In the genomic region with DNA sequence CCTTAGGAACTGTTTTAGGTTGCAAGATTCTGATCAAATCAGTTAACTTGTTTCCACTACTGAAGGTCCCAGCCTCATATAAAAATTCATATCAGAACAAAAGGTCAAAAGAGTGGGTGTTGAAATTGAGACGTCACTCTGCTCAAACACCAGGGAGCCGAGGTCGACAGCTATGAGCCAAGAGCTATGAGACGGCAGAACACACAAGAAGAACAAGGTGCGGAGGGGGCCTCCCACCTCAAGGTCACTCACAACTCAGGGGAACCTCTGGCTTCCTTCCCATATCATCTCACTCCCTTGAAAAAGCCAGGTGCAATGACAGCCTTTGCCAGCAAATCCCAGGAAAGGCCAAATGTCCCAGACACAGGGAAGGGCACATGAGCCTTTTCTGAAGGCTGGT, we compare ENCODE assay signal across 17 cellular contexts. TPM values are rescaled to one million over a fixed set of nuclear protein-coding genes. Genes with fewer than 3 reads are reported as not detected.
A peak's percentile ranks its signal among the peaks of the same experiment; 100 is the strongest.
DNase-seq lines count a peak whose midpoint lies in the region; ATAC-seq and TF ChIP-seq lines count a peak whose summit lies in the region.
"Had no signal": no experiment of that assay in that cellular context is flagged by ENCODE, and none has a peak within 500 bp of the region (broad histone marks: within the 10 kb centered on the region; RNA-seq: fewer than 3 reads in every experiment).

No MANE protein-coding gene starts in this region.

- TF ChIP-seq EP300 in stomach (IDR thresholded peaks at IDR 0.05) (no peak), upper lobe of left lung (IDR thresholded peaks at IDR 0.05) (no peak)

- no peak for TF ChIP-seq POLR2A in stomach (IDR thresholded peaks at IDR 0.05)
- no peak for TF ChIP-seq POLR2A in upper lobe of left lung (IDR thresholded peaks at IDR 0.05)

- no peaks in the 10 kb centered on the region for H3K27me3 ChIP-seq in left ventricle myocardium inferior (ENCODE audit: low read depth)
- no peaks in the 10 kb centered on the region for H3K27me3 ChIP-seq in duodenal mucosa (ENCODE audit: control insufficient read depth in 1 of 2, insufficient read depth in 2 of 2, low read length in 2 of 2)
- H3K27me3 ChIP-seq in liver (ENCODE audit: control insufficient read depth in 4 of 4, insufficient read depth in 4 of 4, low read length in 3 of 4) = no peaks in the 10 kb centered on the region
- H3K27me3 ChIP-seq in stomach = no peaks in the 10 kb centered on the region
- no peaks in the 10 kb centered on the region for H3K27me3 ChIP-seq in upper lobe of left lung

- DNase-seq in Right ventricle myocardium inferior (ENCODE audit: missing footprints) = no peak
- DNase-seq in left ventricle myocardium inferior = no peak
- DNase-seq in stomach = peak; percentile 77
- no peak for DNase-seq in upper lobe of left lung
- no peak for DNase-seq in GM13977 (ENCODE audit: low spot score)
- DNase-seq: 8988T; CD4-positive, alpha-beta memory T cell; DMS79; GM23248; HCEC 1CT; NCI-H1417 treated with DMSO at 0.1 percent for 48 hours; NCI-H2029 treated with DMSO at 0.1 percent for 48 hours; NCI-H510A treated with DMSO at 0.1 percent for 48 hours had no signal

- H3K9me3 ChIP-seq in left ventricle myocardium inferior (replicated peaks) (no peaks in the 10 kb centered on the region), duodenal mucosa (ENCODE audit: control insufficient read depth in 1 of 2, low read length in 2 of 2) (no peaks in the 10 kb centered on the region), liver (ENCODE audit: control insufficient read depth in 4 of 4, low read length in 3 of 4) (no peaks in the 10 kb centered on the region), stomach (no peaks in the 10 kb centered on the region), upper lobe of left lung (no peaks in the 10 kb centered on the region)

- in situ Hi-C loops in GM13977 (cut with MboI; ENCODE audit: low pct_unique_long_range_greater_than_20kb, low sequenced_read_pairs, unreplicated experiment) = no loop called here

- intact Hi-C loops in Right ventricle myocardium inferior (cut with DNase I) = loop anchor here (10.0 kb wide), 1 partner anchor 216 kb away; no protein-coding TSS in a partner anchor
- intact Hi-C loops in left ventricle myocardium inferior (cut with micrococcal nuclease) = no loop called here
- intact Hi-C loops in stomach (cut with DNase I; ENCODE audit: low total_unique reads) = no loop called here

- peaks cover 9% of the 10 kb centered on the region for H3K4me1 ChIP-seq in left ventricle myocardium inferior
- H3K4me1 ChIP-seq in duodenal mucosa (ENCODE audit: control insufficient read depth in 1 of 2, insufficient read depth in 2 of 2, low read length in 2 of 2) = peaks cover 0 to 4% of the 10 kb centered on the region in 2 donors
- peaks cover 6 to 30% (median 7%) of the 10 kb centered on the region in 4 donors for H3K4me1 ChIP-seq in liver (ENCODE audit: control insufficient read depth in 4 of 4, insufficient read depth in 4 of 4, low read length in 3 of 4)
- H3K4me1 ChIP-seq in stomach = no peaks in the 10 kb centered on the region
- H3K4me1 ChIP-seq in upper lobe of left lung = no peaks in the 10 kb centered on the region

- peak; percentile 39 for ATAC-seq in Right ventricle myocardium inferior
- ATAC-seq in upper lobe of left lung (ENCODE audit: low FRiP score in 2 of 2) = no peak
- no peak for ATAC-seq in HG02610 (IDR thresholded peaks at IDR 0.05; ENCODE audit: unreplicated experiment)

- H3K4me3 ChIP-seq in left ventricle myocardium inferior = no peak overlapping the region
- peak overlapping the region; percentile 67 to 72 for H3K4me3 ChIP-seq in duodenal mucosa (ENCODE audit: low read depth in 1 of 2, low read length in 2 of 2)
- peak overlapping the region; percentile 37 to 89 (median 65) for H3K4me3 ChIP-seq in liver (ENCODE audit: low read depth in 1 of 3, low read length in 3 of 3)
- H3K4me3 ChIP-seq in stomach = peak overlapping the region in 2 of 4 donors; percentile 7 to 31
- H3K4me3 ChIP-seq in upper lobe of left lung = no peak overlapping the region
- H3K4me3 ChIP-seq: GM23248 had no signal

- TF ChIP-seq RAD21 in liver (IDR thresholded peaks at IDR 0.05) = peak in 1 of 2 donors; percentile 8

- H3K36me3 ChIP-seq in left ventricle myocardium inferior (peaks cover 37% of the 10 kb centered on the region), duodenal mucosa (ENCODE audit: control insufficient read depth in 1 of 2, insufficient read depth in 2 of 2, low read length in 2 of 2) (peaks cover 9 to 22% of the 10 kb centered on the region in 2 donors), liver (ENCODE audit: control insufficient read depth in 4 of 4, insufficient read depth in 3 of 4, low read depth in 1 of 4, low read length in 3 of 4) (peaks cover 3 to 27% (median 16%) of the 10 kb centered on the region in 4 donors), stomach (peaks cover 11 to 45% (median 34%) of the 10 kb centered on the region in 4 donors), upper lobe of left lung (peaks cover 0 to 26% (median 3%) of the 10 kb centered on the region in 4 donors)

- TF ChIP-seq CTCF in left ventricle myocardium inferior (IDR thresholded peaks at IDR 0.05; ENCODE audit: borderline replicate concordance) (no peak), liver (IDR thresholded peaks at IDR 0.05; ENCODE audit: low read depth, low read length, missing input control) (no peak), stomach (IDR thresholded peaks at IDR 0.05) (no peak), upper lobe of left lung (IDR thresholded peaks at IDR 0.05) (no peak), GM13977 (IDR thresholded peaks at IDR 0.05; ENCODE audit: extremely low read depth, insufficient read depth, missing control alignments) (no peak)

- WGBS in liver = 38% methylated on average over 5 of the region's 5 CpGs
- WGBS in stomach, 5 donors = 24 to 56% (median 41%) methylated on average over 5 of the region's 5 CpGs
- WGBS in upper lobe of left lung, 2 donors = 58 to 75% methylated on average over 5 of the region's 5 CpGs

- H3K9ac ChIP-seq in duodenal mucosa (ENCODE audit: low read depth in 1 of 2, low read length in 2 of 2) = peak overlapping the region; percentile 54 to 69
- peak overlapping the region; percentile 79 to 91 for H3K9ac ChIP-seq in liver (ENCODE audit: low read depth in 1 of 2, low read length in 2 of 2)
- H3K9ac ChIP-seq: GM23248 had no signal

- H3K27ac ChIP-seq in left ventricle myocardium inferior (replicated peaks) = no peak overlapping the region
- H3K27ac ChIP-seq in duodenal mucosa (ENCODE audit: low read depth, low read length) = peak overlapping the region; percentile 67
- H3K27ac ChIP-seq in liver (ENCODE audit: low read depth in 1 of 2, low read length in 2 of 2) = peak overlapping the region; percentile 92 to 96
- peak overlapping the region; percentile 66 to 88 (median 84) for H3K27ac ChIP-seq in stomach
- no peak overlapping the region for H3K27ac ChIP-seq in upper lobe of left lung
- H3K27ac ChIP-seq: GM23248, HL-60 had no signal

TF ChIP-seq in liver, 16 proteins besides CTCF, POLR2A, EP300 and RAD21:
- TF ChIP-seq JUND (IDR thresholded peaks at IDR 0.05) (peak in 1 of 2 donors; percentile 8), EGR1 (IDR thresholded peaks at IDR 0.05; ENCODE audit: low read depth in 2 of 2) (peak in 1 of 2 donors; percentile 40), YY1 (IDR thresholded peaks at IDR 0.05) (no peak), SP1 (IDR thresholded peaks at IDR 0.05) (peak; percentile 17), RXRA (IDR thresholded peaks at IDR 0.05) (peak in 1 of 2 donors; percentile 29), HNF4G (IDR thresholded peaks at IDR 0.05) (no peak)

RNA-seq across cellular contexts. Expression of gene SEC16B, which starts 0.7 kb away (rescaled TPM):
- total RNA-seq in Right ventricle myocardium inferior = 1.5 TPM
- total RNA-seq in left ventricle myocardium inferior = 1.9 TPM
- 10 to 100 TPM; 15.2 to 56.8 TPM for total RNA-seq in liver
- 10 to 100 TPM; 10.9 to 43.6 TPM for polyA plus RNA-seq in liver
- 10 to 100 TPM; 10.6 to 53.9 (median 26.2) TPM for total RNA-seq in stomach
- 1 to 10 TPM; 3.3 to 6.3 (median 5.2) TPM for polyA plus RNA-seq in stomach
- total RNA-seq in upper lobe of left lung = 10 to 100 TPM in 1 of 6 donors, 1 to 10 TPM in 5; 1.3 to 26.2 (median 3.1) TPM
- total RNA-seq: CD4-positive, alpha-beta memory T cell had no signal
- polyA plus RNA-seq: CD4-positive, alpha-beta memory T cell had no signal

Comparison
In these comparisons a context has a peak if more than half of its experiments do, and no peak if none do; other contexts are left out.
1. H3K27ac ChIP-seq: peak in duodenal mucosa (single experiment), liver (2 of 2) and stomach (5 of 5); none in left ventricle myocardium inferior (single experiment) and upper lobe of left lung (0 of 4).
2. H3K4me3 ChIP-seq: peak in duodenal mucosa (2 of 2) and liver (3 of 3); none in left ventricle myocardium inferior (single experiment) and upper lobe of left lung (0 of 4).